12 cellular contexts compared by ENCODE assay signal in the genomic region with DNA sequence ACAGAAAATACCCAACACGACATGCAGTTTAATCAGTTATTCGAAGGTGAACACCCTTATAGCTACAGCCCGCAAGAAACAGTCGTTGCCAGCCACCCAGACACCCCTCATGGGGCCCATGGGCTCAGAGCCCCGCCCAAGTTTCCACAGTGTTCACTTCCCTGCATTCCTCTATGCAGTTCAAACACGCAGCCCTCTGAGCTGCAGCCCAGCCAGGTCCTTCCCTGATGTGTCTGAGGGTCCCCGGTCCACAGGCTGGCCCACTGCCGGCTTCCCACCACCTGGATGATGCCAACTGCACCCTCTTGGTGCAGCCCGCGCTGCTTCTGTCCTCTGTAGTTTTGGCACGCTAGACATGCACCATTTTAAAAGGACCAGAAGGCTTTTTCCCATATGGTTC.
"Had no signal": no experiment of that assay in that cellular context is flagged by ENCODE, and none has a peak within 500 bp of the region (broad histone marks: within the 10 kb centered on the region; RNA-seq: fewer than 3 reads in every experiment).

No MANE protein-coding gene starts in this region.

- H3K4me3 Mint-ChIP-seq: naive thymus-derived CD8-positive, alpha-beta T cell; stimulated activated memory B cell treated with anti-CD40 and anti-IgM and Interleukin-4, amounts not matched to agents 10 μg/mL and 1 μg/mL and 100 μg/mL, for 72 hours; stimulated activated naive CD8-positive, alpha-beta T cell treated with anti-CD3 and anti-CD28 coated beads, Interleukin-15, amount 100 ng/mL, for 72 hours had no signal

- ATAC-seq: gastrocnemius medialis; left lung; mucosa of descending colon; naive thymus-derived CD8-positive, alpha-beta T cell; psoas muscle; right lobe of liver; stimulated activated memory B cell treated with anti-CD40 and anti-IgM and Interleukin-4, amounts not matched to agents 10 μg/mL and 1 μg/mL and 100 μg/mL, for 72 hours; stimulated activated naive CD8-positive, alpha-beta T cell treated with anti-CD3 and anti-CD28 coated beads, Interleukin-15, amount 100 ng/mL, for 72 hours had no signal

- DNase-seq: effector memory CD4-positive, alpha-beta T cell; gastrocnemius medialis; mucosa of descending colon; naive thymus-derived CD8-positive, alpha-beta T cell; psoas muscle; retina; right lobe of liver; stimulated activated CD4-positive, alpha-beta T cell treated with anti-CD3 and anti-CD28 coated beads, Interleukin-4, amount 100 ng/mL, for 1 hour; stimulated activated naive CD8-positive, alpha-beta T cell treated with anti-CD3 and anti-CD28 coated beads, Interleukin-15, amount 100 ng/mL, for 72 hours; transverse colon had no signal

- H3K27me3 Mint-ChIP-seq: stimulated activated memory B cell treated with anti-CD40 and anti-IgM and Interleukin-4, amounts not matched to agents 10 μg/mL and 1 μg/mL and 100 μg/mL, for 72 hours; stimulated activated naive CD8-positive, alpha-beta T cell treated with anti-CD3 and anti-CD28 coated beads, Interleukin-15, amount 100 ng/mL, for 72 hours had no signal

- H3K27ac Mint-ChIP-seq: naive thymus-derived CD8-positive, alpha-beta T cell; stimulated activated memory B cell treated with anti-CD40 and anti-IgM and Interleukin-4, amounts not matched to agents 10 μg/mL and 1 μg/mL and 100 μg/mL, for 72 hours had no signal

- H3K9me3 Mint-ChIP-seq: stimulated activated memory B cell treated with anti-CD40 and anti-IgM and Interleukin-4, amounts not matched to agents 10 μg/mL and 1 μg/mL and 100 μg/mL, for 72 hours had no signal
